ENCODE assay signal across 17 cellular contexts in the genomic region with DNA sequence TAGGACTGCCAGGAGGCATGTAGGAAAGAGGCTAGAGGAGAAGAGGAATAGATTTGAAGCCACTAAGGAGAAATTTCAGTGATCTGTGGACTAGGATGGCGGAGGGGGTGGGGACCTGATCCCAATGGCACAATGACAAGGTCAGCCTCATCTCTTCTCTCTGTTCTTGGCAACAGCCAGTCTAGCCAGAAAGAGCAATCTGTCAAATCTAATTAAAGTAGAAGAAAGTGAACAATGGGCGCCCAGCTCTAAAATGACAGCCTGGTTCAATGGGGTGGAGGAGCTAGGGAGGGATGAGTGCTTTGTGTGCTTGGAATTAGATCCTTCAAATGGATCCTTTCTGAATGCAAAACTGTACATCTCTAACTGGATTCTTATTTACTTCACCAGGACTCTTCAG.
DNase-seq lines count a peak whose midpoint lies in the region; ATAC-seq lines count a peak whose summit lies in the region.
"Had no signal": no experiment of that assay in that cellular context is flagged by ENCODE, and none has a peak within 500 bp of the region (broad histone marks: within the 10 kb centered on the region; RNA-seq: fewer than 3 reads in every experiment).

No MANE protein-coding gene starts in this region.

- peaks cover 80% of the 10 kb centered on the region for H3K4me1 Mint-ChIP-seq in dendritic cell treated with granulocyte-macrophage colony-stimulating factor and Interleukin-4, amounts not matched to agents 40 ng/mL and 50 ng/mL, for 4 days (ENCODE audit: low read depth)
- H3K4me1 Mint-ChIP-seq: memory B cell, natural killer cell had no signal

- DNase-seq in NCI-H1105 treated with DMSO at 0.1 percent for 48 hours (lab: John Stamatoyannopoulos, UW) (peak; percentile 25), NCI-H1105 (lab: John Stamatoyannopoulos, UW) (no peak), NCI-H2227 treated with DMSO at 0.1 percent for 48 hours (lab: John Stamatoyannopoulos, UW) (peak; percentile 73), retina (peak; percentile 92), GM19240 (ENCODE audit: insufficient read length, low spot score) (no peak), islet precursor cell (no peak)
- DNase-seq: activated CD4-positive, alpha-beta T cell treated with anti-CD3 and anti-CD28 coated beads, Interleukin-2, amount 50 U/mL, for 4 hours; activated naive CD4-positive, alpha-beta T cell; activated T-cell treated with anti-CD3 and anti-CD28 coated beads for 4 hours; aorta; natural killer cell; NCI-H226; T-helper 1 cell had no signal

- no peak for ATAC-seq in HG02973 (IDR thresholded peaks at IDR 0.05; ENCODE audit: unreplicated experiment)
- ATAC-seq: GM23338, natural killer cell had no signal

- no peaks in the 10 kb centered on the region for H3K9me3 Mint-ChIP-seq in dendritic cell treated with granulocyte-macrophage colony-stimulating factor and Interleukin-4, amounts not matched to agents 40 ng/mL and 50 ng/mL, for 4 days
- H3K9me3 Mint-ChIP-seq: GM23338, memory B cell, natural killer cell had no signal

- intact Hi-C loops in dendritic cell treated with granulocyte-macrophage colony-stimulating factor and Interleukin-4, amounts not matched to agents 40 ng/mL and 50 ng/mL, for 4 days (cut with micrococcal nuclease), result no loop called here

- H3K36me3 Mint-ChIP-seq in dendritic cell treated with granulocyte-macrophage colony-stimulating factor and Interleukin-4, amounts not matched to agents 40 ng/mL and 50 ng/mL, for 4 days (ENCODE audit: low read depth), result no peaks in the 10 kb centered on the region
- H3K36me3 Mint-ChIP-seq: memory B cell, natural killer cell had no signal

- peak overlapping the region; percentile 47 for H3K27ac Mint-ChIP-seq in dendritic cell treated with granulocyte-macrophage colony-stimulating factor and Interleukin-4, amounts not matched to agents 40 ng/mL and 50 ng/mL, for 4 days
- H3K27ac Mint-ChIP-seq: GM23338, memory B cell, natural killer cell had no signal

- H3K27me3 Mint-ChIP-seq in dendritic cell treated with granulocyte-macrophage colony-stimulating factor and Interleukin-4, amounts not matched to agents 40 ng/mL and 50 ng/mL, for 4 days, result no peaks in the 10 kb centered on the region
- H3K27me3 Mint-ChIP-seq: memory B cell had no signal

- H3K4me3 Mint-ChIP-seq in dendritic cell treated with granulocyte-macrophage colony-stimulating factor and Interleukin-4, amounts not matched to agents 40 ng/mL and 50 ng/mL, for 4 days, result no peak overlapping the region
- H3K4me3 Mint-ChIP-seq: GM23338, memory B cell, natural killer cell had no signal

Comparison
In these comparisons a context has a peak if more than half of its experiments do, and no peak if none do; other contexts are left out.
1. DNase-seq: peak in NCI-H1105 treated with DMSO at 0.1 percent for 48 hours (single experiment), NCI-H2227 treated with DMSO at 0.1 percent for 48 hours (single experiment) and retina (single experiment); none in NCI-H1105 (single experiment), GM19240 (single experiment) and islet precursor cell (single experiment).